In the genomic region with DNA sequence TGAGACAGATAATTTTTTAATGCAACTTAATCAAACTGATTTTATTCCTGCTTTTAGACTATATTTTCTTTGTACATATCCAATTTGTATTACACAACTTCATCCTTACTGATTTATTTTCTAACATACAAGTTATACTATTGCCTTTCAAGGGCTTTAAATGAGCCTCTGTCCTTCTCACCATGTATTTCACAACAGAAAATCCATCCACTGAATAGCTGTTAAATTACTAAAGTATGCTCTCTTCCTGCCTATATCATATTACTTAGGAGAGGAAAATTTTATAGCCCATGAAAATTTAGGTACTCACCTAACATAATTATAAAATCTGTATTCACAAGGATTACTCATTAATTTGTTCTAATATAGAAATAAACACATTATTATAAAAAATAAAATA, we compare ENCODE assay signal across 19 cellular contexts.
DNase-seq lines count a peak whose midpoint lies in the region; ATAC-seq and TF ChIP-seq lines count a peak whose summit lies in the region.
"Had no signal": no experiment of that assay in that cellular context is flagged by ENCODE, and none has a peak within 500 bp of the region (broad histone marks: within the 10 kb centered on the region; RNA-seq: fewer than 3 reads in every experiment).

No MANE protein-coding gene starts in this region.

- H3K27ac Mint-ChIP-seq in CD8-positive, alpha-beta T cell: no peak overlapping the region

- no peak overlapping the region for H3K4me3 Mint-ChIP-seq in CD8-positive, alpha-beta T cell

- intact Hi-C loops in CD8-positive, alpha-beta T cell (cut with DNase I, micrococcal nuclease): no loop called here

- no peaks in the 10 kb centered on the region for H3K4me1 ChIP-seq in CD8-positive, alpha-beta T cell (ENCODE audit: insufficient read depth, low read length)
- H3K4me1 ChIP-seq: Peyer's patch had no signal

- H3K36me3 ChIP-seq in CD8-positive, alpha-beta T cell (ENCODE audit: insufficient read depth, low read length): no peaks in the 10 kb centered on the region
- H3K36me3 ChIP-seq: Peyer's patch had no signal

- peak; percentile 13 for DNase-seq in NCI-H748 (lab: John Stamatoyannopoulos, UW; ENCODE audit: unreplicated experiment)
- no peak for DNase-seq in NCI-H748 treated with DMSO at 0.1 percent for 48 hours (lab: John Stamatoyannopoulos, UW)
- DNase-seq in LHCN-M2 (ENCODE audit: low read depth): peak; percentile 55
- peak; percentile 61 for DNase-seq in choroid plexus epithelial cell (ENCODE audit: low read depth)
- peak; percentile 39 for DNase-seq in skeletal muscle cell (ENCODE audit: low read depth)
- no peak for DNase-seq in CD8-positive, alpha-beta T cell
- no peak for DNase-seq in occipital lobe (lab: John Stamatoyannopoulos, UW)
- DNase-seq: DMS53; GDM1; MV-4-11; NCI-H1694 treated with DMSO at 0.1 percent for 48 hours; NCI-H2081 treated with DMSO at 0.1 percent for 48 hours; NCI-H345; NCI-H526; NK-92 treated with Interleukin-12 subunit alpha and Interleukin-12 subunit beta, amount 100 ng/mL, for 24 hours; Peyer's patch had no signal

- peaks cover 2% of the 10 kb centered on the region for H3K9me3 Mint-ChIP-seq in CD8-positive, alpha-beta T cell

- POLR2A ChIA-PET in CD8-positive, alpha-beta T cell (lab: Charles Lee): no interaction called here

- H3K27ac ChIP-seq in CD8-positive, alpha-beta T cell (ENCODE audit: low read depth, low read length): no peak overlapping the region
- H3K27ac ChIP-seq: C4-2B, Peyer's patch had no signal

- H3K9me3 ChIP-seq in CD8-positive, alpha-beta T cell (ENCODE audit: low read length): no peaks in the 10 kb centered on the region
- H3K9me3 ChIP-seq: Peyer's patch had no signal

- H3K4me3 ChIP-seq in choroid plexus epithelial cell (ENCODE audit: low read depth, low read length) (no peak overlapping the region), skeletal muscle cell (ENCODE audit: low read depth, low read length) (no peak overlapping the region)
- H3K4me3 ChIP-seq in CD8-positive, alpha-beta T cell (ENCODE audit: low read depth, low read length): no peak overlapping the region
- H3K4me3 ChIP-seq: Peyer's patch had no signal

- no peaks in the 10 kb centered on the region for H3K27me3 Mint-ChIP-seq in CD8-positive, alpha-beta T cell (ENCODE audit: low read depth)

- no peaks in the 10 kb centered on the region for H3K27me3 ChIP-seq in CD8-positive, alpha-beta T cell (ENCODE audit: insufficient read depth, low read length)
- H3K27me3 ChIP-seq: Peyer's patch had no signal

- TF ChIP-seq CTCF in choroid plexus epithelial cell (conservative IDR thresholded peaks at IDR 0.05; ENCODE audit: low read depth, low read length): no peak
- no peak for TF ChIP-seq CTCF in CD8-positive, alpha-beta T cell (IDR thresholded peaks at IDR 0.05)

- no peak for ATAC-seq in CD8-positive, alpha-beta T cell
- no peak for ATAC-seq in GM18867 (IDR thresholded peaks at IDR 0.05; ENCODE audit: unreplicated experiment)
- ATAC-seq: SK-N-SH treated with all-trans-retinoic acid at 6 μM for 48 hours had no signal

- CTCF ChIA-PET in CD8-positive, alpha-beta T cell (lab: Charles Lee): no interaction called here

- H3K36me3 Mint-ChIP-seq in CD8-positive, alpha-beta T cell: no peaks in the 10 kb centered on the region

- no peaks in the 10 kb centered on the region for H3K4me1 Mint-ChIP-seq in CD8-positive, alpha-beta T cell (ENCODE audit: low read depth)

Comparison
In these comparisons a context has a peak if more than half of its experiments do, and no peak if none do; other contexts are left out.
1. DNase-seq: peak in NCI-H748 (single experiment), LHCN-M2 (single experiment), choroid plexus epithelial cell (single experiment) and skeletal muscle cell (single experiment); none in NCI-H748 treated with DMSO at 0.1 percent for 48 hours (single experiment), CD8-positive, alpha-beta T cell (0 of 7) and occipital lobe (single experiment).